In the genomic region with DNA sequence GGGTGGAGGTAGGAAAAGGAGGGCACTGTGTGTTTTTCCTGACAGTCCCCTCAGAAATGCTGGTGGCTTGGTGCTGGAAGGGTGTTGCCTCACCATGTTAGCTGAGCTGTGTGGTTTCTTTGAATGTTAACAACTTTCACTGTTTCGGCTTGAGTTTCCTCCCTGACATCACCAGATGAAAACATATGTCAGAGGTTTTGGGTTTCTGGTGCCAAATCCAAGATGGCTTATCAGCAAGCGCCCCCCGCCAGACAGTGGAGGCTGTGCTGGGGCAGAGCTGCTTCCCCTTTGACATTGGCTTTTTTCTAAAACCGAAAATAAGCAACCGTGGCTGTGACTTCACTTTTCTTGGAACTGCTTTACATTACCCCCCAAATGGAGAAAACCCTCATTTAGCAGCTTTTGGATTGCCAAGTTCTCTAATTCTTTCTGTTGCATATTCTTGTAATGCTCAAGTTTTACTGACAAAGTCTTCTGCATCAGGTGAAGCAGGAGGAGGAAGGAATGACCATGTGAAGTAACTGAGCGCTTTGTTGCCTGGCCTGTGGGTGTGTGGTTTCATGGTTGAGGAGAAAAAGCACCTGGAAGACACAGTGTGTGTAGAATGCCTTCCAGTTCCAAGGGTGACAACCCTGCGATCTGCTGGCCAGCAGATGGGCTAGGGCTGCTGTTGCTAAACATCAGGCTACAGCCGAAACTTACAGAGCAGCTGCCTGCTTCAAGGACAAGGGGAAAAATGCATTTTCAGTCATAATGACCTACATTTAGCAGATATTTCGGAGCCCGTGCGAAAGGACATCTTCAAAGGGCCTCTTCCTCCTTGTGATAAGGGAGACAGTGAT, we compare ENCODE assay signal across 8 cellular contexts. TPM values are rescaled to one million over a fixed set of nuclear protein-coding genes. Genes with fewer than 3 reads are reported as not detected.
DNase-seq lines count a peak whose midpoint lies in the region; ATAC-seq, FAIRE-seq and TF ChIP-seq lines count a peak whose summit lies in the region.

No MANE protein-coding gene starts in this region.

- intact Hi-C loops in sigmoid colon (cut with DNase I) = no loop called here

- peak overlapping the region; percentile 62 for H3K4me3 Mint-ChIP-seq in activated naive CD4-positive, alpha-beta T cell treated with anti-CD3 and anti-CD28 coated beads, Interleukin-2, amount 10 ng/mL, durations not matched to agents 7 days and 5 days

- H3K36me3 Mint-ChIP-seq in activated naive CD4-positive, alpha-beta T cell treated with anti-CD3 and anti-CD28 coated beads, Interleukin-2, amount 10 ng/mL, durations not matched to agents 7 days and 5 days = peaks cover 53% of the 10 kb centered on the region

- no peak for TF ChIP-seq POLR2A in sigmoid colon (IDR thresholded peaks at IDR 0.05)

- peak overlapping the region in 1 of 4 donors; percentile 41 for H3K27ac ChIP-seq in sigmoid colon

- no peaks in the 10 kb centered on the region for H3K9me3 Mint-ChIP-seq in activated naive CD4-positive, alpha-beta T cell treated with anti-CD3 and anti-CD28 coated beads, Interleukin-2, amount 10 ng/mL, durations not matched to agents 7 days and 5 days

- no peaks in the 10 kb centered on the region for H3K36me3 ChIP-seq in sigmoid colon

- H3K27ac Mint-ChIP-seq in activated naive CD4-positive, alpha-beta T cell treated with anti-CD3 and anti-CD28 coated beads, Interleukin-2, amount 10 ng/mL, durations not matched to agents 7 days and 5 days = peak overlapping the region; percentile 96

- no peak for FAIRE-seq in D721Med (lab: Jason Lieb, UNC)

- in situ Hi-C loops in GM13976 (cut with MboI; ENCODE audit: low sequenced_read_pairs, unreplicated experiment) = no loop called here

- CTCF ChIA-PET in activated naive CD4-positive, alpha-beta T cell treated with anti-CD3 and anti-CD28 coated beads, Interleukin-2, amount 10 ng/mL, durations not matched to agents 7 days and 5 days (lab: Charles Lee) = interaction anchor here (0.5 to 8.6 kb wide), 17 partner anchors 12 to 414 kb away, joined by 3 to 132 read pairs (median 3); a partner anchor contains a TSS

- H3K27me3 Mint-ChIP-seq in activated naive CD4-positive, alpha-beta T cell treated with anti-CD3 and anti-CD28 coated beads, Interleukin-2, amount 10 ng/mL, durations not matched to agents 7 days and 5 days = peaks cover 35% of the 10 kb centered on the region

- H3K4me3 ChIP-seq in sigmoid colon = no peak overlapping the region

- no peaks in the 10 kb centered on the region for H3K27me3 ChIP-seq in sigmoid colon

- peak; percentile 69 for ATAC-seq in HG02798 (IDR thresholded peaks at IDR 0.05; ENCODE audit: poor library complexity, unreplicated experiment)

- H3K4me1 ChIP-seq in sigmoid colon = peaks cover 0 to 35% (median 21%) of the 10 kb centered on the region in 4 donors

- no peaks in the 10 kb centered on the region for H3K9me3 ChIP-seq in sigmoid colon

- TF ChIP-seq CTCF in GM13976 (IDR thresholded peaks at IDR 0.05; ENCODE audit: borderline replicate concordance, control extremely low read depth, extremely low read depth, insufficient read depth, missing control alignments) (peak; percentile 9), sigmoid colon (IDR thresholded peaks at IDR 0.05) (no peak), D721Med (IDR thresholded peaks at IDR 0.05; ENCODE audit: insufficient read depth, missing control alignments) (no peak)

- peak; percentile 74 for DNase-seq in GM13976 (ENCODE audit: low spot score)
- DNase-seq in RPMI8226 = peak; percentile 59
- peak; percentile 90 for DNase-seq in activated naive CD4-positive, alpha-beta T cell treated with anti-CD3 and anti-CD28 coated beads, Interleukin-2, amount 10 ng/mL, durations not matched to agents 7 days and 5 days
- peak; percentile 58 for DNase-seq in sigmoid colon
- DNase-seq in mesenteric fat pad (ENCODE audit: low spot score) = no peak
- no peak for DNase-seq in D721Med (ENCODE audit: insufficient read length, low spot score)
- no peak for DNase-seq in NCI-H524 treated with DMSO at 0.1 percent for 48 hours (lab: John Stamatoyannopoulos, UW)

- no peak for TF ChIP-seq EP300 in sigmoid colon (IDR thresholded peaks at IDR 0.05)

- WGBS in sigmoid colon, 2 donors = 44 to 79% methylated on average over 11 of the region's 11 CpGs

- H3K4me1 Mint-ChIP-seq in activated naive CD4-positive, alpha-beta T cell treated with anti-CD3 and anti-CD28 coated beads, Interleukin-2, amount 10 ng/mL, durations not matched to agents 7 days and 5 days = peaks cover 90% of the 10 kb centered on the region

RNA-seq across cellular contexts. Expression of a gene that starts 9.7 kb away (rescaled TPM):
- total RNA-seq in sigmoid colon (1 to 10 TPM in 2 of 4 donors, under 1 TPM in 2; 0.36 to 2.2 (median 1.2) TPM), mesenteric fat pad (0.45 TPM)
- polyA plus RNA-seq in sigmoid colon = 10 to 100 TPM in 1 of 3 donors, 1 to 10 TPM in 2; 5.4 to 19.3 (median 8.1) TPM

Comparison
In these comparisons a context has a peak if more than half of its experiments do, and no peak if none do; other contexts are left out.
1. DNase-seq: peak in GM13976 (single experiment), RPMI8226 (single experiment), activated naive CD4-positive, alpha-beta T cell treated with anti-CD3 and anti-CD28 coated beads, Interleukin-2, amount 10 ng/mL, durations not matched to agents 7 days and 5 days (single experiment) and sigmoid colon (single experiment); none in mesenteric fat pad (single experiment), D721Med (single experiment) and NCI-H524 treated with DMSO at 0.1 percent for 48 hours (single experiment).